In the genomic region with DNA sequence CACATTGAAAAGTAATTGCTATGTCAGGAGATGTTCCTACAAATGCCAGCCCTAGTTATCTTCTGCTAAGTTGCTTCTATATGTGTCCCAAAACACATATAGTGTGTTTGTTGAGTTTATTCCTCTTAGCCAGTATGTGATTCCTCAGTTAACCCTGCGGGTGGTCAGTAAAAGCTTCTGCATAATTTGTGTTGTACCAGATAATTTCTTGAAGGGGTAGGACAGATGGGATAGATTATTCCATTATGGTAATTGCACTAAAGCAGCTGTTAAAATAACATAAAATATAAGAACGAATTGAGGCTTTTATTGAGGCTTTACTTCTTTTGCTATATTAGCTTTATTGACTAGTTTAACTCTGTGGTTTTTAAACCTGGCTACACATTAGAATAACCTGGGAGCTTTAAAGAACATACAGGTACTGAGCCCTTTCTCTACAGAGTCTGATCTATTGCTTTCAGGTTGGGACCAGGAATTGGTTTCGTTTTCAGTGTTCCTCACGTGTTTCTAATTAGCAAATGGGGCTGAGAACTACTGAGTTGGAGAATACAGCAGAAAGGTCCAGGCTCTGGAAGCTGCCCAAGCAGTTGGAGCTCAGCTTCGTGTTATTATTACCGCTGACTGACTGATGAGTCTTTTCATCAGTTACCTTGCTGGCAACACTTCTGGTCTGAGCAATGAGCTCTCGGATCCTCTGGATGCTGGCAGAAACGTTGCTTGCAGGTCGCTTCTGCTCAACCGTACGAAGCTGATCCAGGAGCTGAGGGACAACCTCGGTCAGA, we compare ENCODE assay signal across 12 cellular contexts. TPM values are rescaled to one million over a fixed set of nuclear protein-coding genes. Genes with fewer than 3 reads are reported as not detected.
DNase-seq lines count a peak whose midpoint lies in the region; ATAC-seq, FAIRE-seq and TF ChIP-seq lines count a peak whose summit lies in the region.
"Had no signal": no experiment of that assay in that cellular context is flagged by ENCODE, and none has a peak within 500 bp of the region (broad histone marks: within the 10 kb centered on the region; RNA-seq: fewer than 3 reads in every experiment).

No MANE protein-coding gene starts in this region.

- H3K4me2 ChIP-seq in DND-41 (ENCODE audit: insufficient read depth, low read length) (peak overlapping the region; percentile 48; the same call in 1 of the 2 replicates), SK-N-SH (peak overlapping the region; percentile 72)

- H3K79me2 ChIP-seq in DND-41 (ENCODE audit: insufficient read depth, low read length): no peaks in the 10 kb centered on the region
- no peaks in the 10 kb centered on the region for H3K79me2 ChIP-seq in SK-N-SH (ENCODE audit: insufficient read depth)

- H3K4me3 Mint-ChIP-seq in stimulated activated effector memory CD8-positive, alpha-beta T cell treated with anti-CD3 and anti-CD28 coated beads, Interleukin-12 subunit alpha, Interleukin-12 subunit beta, amount 100 ng/mL, for 72 hours: no peak overlapping the region

- no peaks in the 10 kb centered on the region for H3K36me3 Mint-ChIP-seq in stimulated activated effector memory CD8-positive, alpha-beta T cell treated with anti-CD3 and anti-CD28 coated beads, Interleukin-12 subunit alpha, Interleukin-12 subunit beta, amount 100 ng/mL, for 72 hours

- no peaks in the 10 kb centered on the region for H3K9me3 ChIP-seq in DND-41 (ENCODE audit: insufficient read depth, low read length, severe bottlenecking)
- H3K9me3 ChIP-seq in SK-N-SH: no peaks in the 10 kb centered on the region
- no peaks in the 10 kb centered on the region for H3K9me3 ChIP-seq in mucosa of descending colon
- H3K9me3 ChIP-seq: spleen had no signal

- TF ChIP-seq CTCF in DND-41 (IDR thresholded peaks at IDR 0.05; ENCODE audit: borderline replicate concordance, extremely low read depth, low read length, poor library complexity, severe bottlenecking) (no peak), SK-N-SH (IDR thresholded peaks at IDR 0.05) (no peak), mucosa of descending colon (IDR thresholded peaks at IDR 0.05) (no peak)

- FAIRE-seq in frontal cortex (lab: Jason Lieb, UNC): no peak

- intact Hi-C loops in mucosa of descending colon (cut with DNase I, micrococcal nuclease): no loop called here

- 0 out of 4 replicates have a peak, but pooled peaks of 1 of the 2 experiments have one; percentile 2 for TF ChIP-seq EP300 in SK-N-SH (IDR thresholded peaks at IDR 0.05; ENCODE audit: borderline replicate concordance in 1 of 2, low read depth in 1 of 2, low read length in 1 of 2)

- POLR2A ChIA-PET in SK-N-SH (lab: Yijun Ruan, JAX): interaction anchor here (0.7 kb wide), 1 partner anchor 1711 kb away, joined by 6 read pairs; no protein-coding TSS in a partner anchor

- CTCF ChIA-PET in SK-N-SH (lab: Yijun Ruan, JAX): interaction anchor here (0.9 to 3.1 kb wide), 6 partner anchors 11 to 383 kb away, joined by 3 to 15 read pairs (median 4); no protein-coding TSS in a partner anchor

- H3K36me3 ChIP-seq in DND-41 (ENCODE audit: insufficient read depth, low read length): no peaks in the 10 kb centered on the region
- peaks cover 0 to 40% of the 10 kb centered on the region in 2 experiments for H3K36me3 ChIP-seq in SK-N-SH (replicated peaks in 1 of 2; ENCODE audit: control insufficient read depth in 1 of 2, insufficient read depth in 2 of 2, low read length in 1 of 2)
- no peaks in the 10 kb centered on the region for H3K36me3 ChIP-seq in mucosa of descending colon (ENCODE audit: low read depth)
- H3K36me3 ChIP-seq: spleen had no signal

- no peaks in the 10 kb centered on the region for H4K20me1 ChIP-seq in DND-41 (ENCODE audit: insufficient read depth, low read length)
- H4K20me1 ChIP-seq in SK-N-SH (ENCODE audit: insufficient read depth): no peaks in the 10 kb centered on the region

- H3K27me3 ChIP-seq in DND-41 (ENCODE audit: insufficient read depth, low read length, poor library complexity) (peaks cover 1% of the 10 kb centered on the region), SK-N-SH (ENCODE audit: insufficient read depth) (no peaks in the 10 kb centered on the region)
- H3K27me3 ChIP-seq: spleen had no signal

- ATAC-seq in DND-41 (ENCODE audit: insufficient read depth, low read depth) (peak; percentile 74), mucosa of descending colon (peak; percentile 25)
- no peak for ATAC-seq in stimulated activated effector memory CD8-positive, alpha-beta T cell treated with anti-CD3 and anti-CD28 coated beads, Interleukin-12 subunit alpha, Interleukin-12 subunit beta, amount 100 ng/mL, for 72 hours
- ATAC-seq: left cardiac atrium had no signal

- no peaks in the 10 kb centered on the region for H3K4me1 Mint-ChIP-seq in stimulated activated effector memory CD8-positive, alpha-beta T cell treated with anti-CD3 and anti-CD28 coated beads, Interleukin-12 subunit alpha, Interleukin-12 subunit beta, amount 100 ng/mL, for 72 hours

- H3K27ac Mint-ChIP-seq in stimulated activated effector memory CD8-positive, alpha-beta T cell treated with anti-CD3 and anti-CD28 coated beads, Interleukin-12 subunit alpha, Interleukin-12 subunit beta, amount 100 ng/mL, for 72 hours: no peak overlapping the region

- no peak overlapping the region for H3K9ac ChIP-seq in DND-41 (ENCODE audit: low read depth, low read length)
- H3K9ac ChIP-seq in SK-N-SH: peak overlapping the region; percentile 19; the same call in 1 of the 2 replicates

- no peaks in the 10 kb centered on the region for H3K9me2 ChIP-seq in SK-N-SH

- no peak overlapping the region for H3K27ac ChIP-seq in DND-41 (ENCODE audit: low read length)
- H3K27ac ChIP-seq in SK-N-SH (ENCODE audit: low read depth in 2 of 2, low read length in 1 of 2): peak overlapping the region; percentile 19 to 96; a peak in 3 of 4 replicates
- H3K27ac ChIP-seq: spleen had no signal

- H2AFZ ChIP-seq in DND-41 (ENCODE audit: low read depth, low read length) (no peak overlapping the region), SK-N-SH (ENCODE audit: low read depth) (peak overlapping the region; percentile 84)

- no peak for TF ChIP-seq RAD21 in SK-N-SH (IDR thresholded peaks at IDR 0.05; ENCODE audit: low read length)

- H3K4me1 ChIP-seq in DND-41 (ENCODE audit: insufficient read depth, low read length) (no peaks in the 10 kb centered on the region), SK-N-SH (ENCODE audit: control insufficient read depth in 1 of 2, insufficient read depth in 2 of 2, low read depth in 1 of 2, low read length in 1 of 2) (peaks cover 0 to 20% of the 10 kb centered on the region in 2 experiments; a peak in 3 of 4 replicates), mucosa of descending colon (ENCODE audit: low read depth) (no peaks in the 10 kb centered on the region)
- H3K4me1 ChIP-seq: spleen had no signal

- H3F3A ChIP-seq in SK-N-SH (replicated peaks; ENCODE audit: insufficient read depth): no peaks in the 10 kb centered on the region

- H3K9me3 Mint-ChIP-seq in stimulated activated effector memory CD8-positive, alpha-beta T cell treated with anti-CD3 and anti-CD28 coated beads, Interleukin-12 subunit alpha, Interleukin-12 subunit beta, amount 100 ng/mL, for 72 hours: no peaks in the 10 kb centered on the region

- WGBS in SK-N-SH (ENCODE audit: low lambda C conversion rate): 42% methylated on average over 12 of the region's 12 CpGs

- DNase-seq in DND-41 (no peak), NCI-H146 (lab: John Stamatoyannopoulos, UW) (peak; percentile 75), SK-N-SH (peak; percentile 40), mucosa of descending colon (no peak), frontal cortex (ENCODE audit: low spot score in 2 of 2) (no peak), A172 (ENCODE audit: low spot score) (no peak)
- DNase-seq in stimulated activated effector memory CD8-positive, alpha-beta T cell treated with anti-CD3 and anti-CD28 coated beads, Interleukin-12 subunit alpha, Interleukin-12 subunit beta, amount 100 ng/mL, for 72 hours (ENCODE audit: low spot score in 2 of 2): no peak
- DNase-seq: activated naive CD4-positive, alpha-beta T cell treated with anti-CD3 and anti-CD28 coated beads, Interleukin-2, amount 50 U/mL, for 16 hours; left cardiac atrium; NCI-H510A; spleen; T-helper 2 cell had no signal

- H3K4me3 ChIP-seq in DND-41 (ENCODE audit: low read depth in 1 of 2, low read length in 2 of 2) (no peak overlapping the region), SK-N-SH (ENCODE audit: low read depth in 2 of 2, low read length in 1 of 2) (peak overlapping the region in 1 of 2 experiments; percentile 1; a peak in 1 of 4 replicates), mucosa of descending colon (no peak overlapping the region)
- H3K4me3 ChIP-seq: spleen had no signal

TF ChIP-seq in SK-N-SH, 30 proteins besides CTCF, POLR2A, EP300 and RAD21 (continues in another document):
- TF ChIP-seq JUND (IDR thresholded peaks at IDR 0.05) (no peak), USF2 (IDR thresholded peaks at IDR 0.05; ENCODE audit: borderline replicate concordance, low read depth, low read length) (no peak), USF1 (IDR thresholded peaks at IDR 0.05; ENCODE audit: borderline replicate concordance, low read depth) (peak; percentile 18; the same call in 1 of the 2 replicates), SIN3A (IDR thresholded peaks at IDR 0.05; ENCODE audit: borderline replicate concordance, low read depth, low read length) (no peak), ELF1 (IDR thresholded peaks at IDR 0.05) (no peak)

RNA-seq across cellular contexts. Expression of gene FAM229B, which starts 56.9 kb away (rescaled TPM):
- 15.9 and 20.6 TPM in 2 replicates for polyA plus RNA-seq in SK-N-SH (2012; rRNA removed)
- 18.5 and 21.2 TPM in 2 replicates for polyA plus RNA-seq in SK-N-SH (2012; cell fraction: cytosol; rRNA removed)
- 6.7 and 7.1 TPM in 2 replicates for polyA plus RNA-seq in SK-N-SH (2012; cell fraction: nucleus; rRNA removed)
- 10 to 100 TPM in 1 of 3 donors, 1 to 10 TPM in 1, under 1 TPM in 1; 0.93 to 13.6 (median 2.9) TPM for total RNA-seq in mucosa of descending colon
- 24.1 TPM for total RNA-seq in frontal cortex
- total RNA-seq in A172 (2014; rRNA removed; shearing (Covaris generic)): 6.3 and 11.3 TPM in 2 replicates

RNA-seq across cellular contexts. Expression of gene TUBE1, which starts 57.1 kb away (rescaled TPM):
- polyA plus RNA-seq in SK-N-SH (2012; rRNA removed): 11.9 and 14.6 TPM in 2 replicates
- 9.9 and 10.9 TPM in 2 replicates for polyA plus RNA-seq in SK-N-SH (2012; cell fraction: cytosol; rRNA removed)
- polyA plus RNA-seq in SK-N-SH (2012; cell fraction: nucleus; rRNA removed): 22.4 and 46.4 TPM in 2 replicates
- total RNA-seq in mucosa of descending colon (10 to 100 TPM in 2 of 3 donors, 1 to 10 TPM in 1; 8.8 to 22.8 (median 13.2) TPM), frontal cortex (32.6 TPM)
- 12.9 and 20.0 TPM in 2 replicates for total RNA-seq in A172 (2014; rRNA removed; shearing (Covaris generic))

Comparison
In these comparisons a context has a peak if more than half of its experiments do, and no peak if none do; other contexts are left out.
1. DNase-seq: peak in NCI-H146 (single experiment) and SK-N-SH (single experiment); none in DND-41 (single experiment), mucosa of descending colon (0 of 3), frontal cortex (0 of 2), A172 (single experiment) and stimulated activated effector memory CD8-positive, alpha-beta T cell treated with anti-CD3 and anti-CD28 coated beads, Interleukin-12 subunit alpha, Interleukin-12 subunit beta, amount 100 ng/mL, for 72 hours (0 of 2).